In genomic region chr5:131221888-131222287, GRCh38 we compare ENCODE assay signal across 1 cellular context.
A peak's percentile ranks its signal among the peaks of the same experiment; 100 is the strongest.
TF ChIP-seq lines count a peak whose summit lies in the region.

No MANE protein-coding gene starts in this region.

TF ChIP-seq in HCT116, 20 proteins besides CTCF, POLR2A, EP300 and RAD21:
- TF ChIP-seq, protein P1, sequence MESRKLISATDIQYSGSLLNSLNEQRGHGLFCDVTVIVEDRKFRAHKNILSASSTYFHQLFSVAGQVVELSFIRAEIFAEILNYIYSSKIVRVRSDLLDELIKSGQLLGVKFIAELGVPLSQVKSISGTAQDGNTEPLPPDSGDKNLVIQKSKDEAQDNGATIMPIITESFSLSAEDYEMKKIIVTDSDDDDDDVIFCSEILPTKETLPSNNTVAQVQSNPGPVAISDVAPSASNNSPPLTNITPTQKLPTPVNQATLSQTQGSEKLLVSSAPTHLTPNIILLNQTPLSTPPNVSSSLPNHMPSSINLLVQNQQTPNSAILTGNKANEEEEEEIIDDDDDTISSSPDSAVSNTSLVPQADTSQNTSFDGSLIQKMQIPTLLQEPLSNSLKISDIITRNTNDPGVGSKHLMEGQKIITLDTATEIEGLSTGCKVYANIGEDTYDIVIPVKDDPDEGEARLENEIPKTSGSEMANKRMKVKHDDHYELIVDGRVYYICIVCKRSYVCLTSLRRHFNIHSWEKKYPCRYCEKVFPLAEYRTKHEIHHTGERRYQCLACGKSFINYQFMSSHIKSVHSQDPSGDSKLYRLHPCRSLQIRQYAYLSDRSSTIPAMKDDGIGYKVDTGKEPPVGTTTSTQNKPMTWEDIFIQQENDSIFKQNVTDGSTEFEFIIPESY (IDR thresholded peaks at IDR 0.05; ENCODE audit: extremely low read depth, insufficient replicate concordance, low read length): no peak
- TF ChIP-seq FOSL1 (IDR thresholded peaks at IDR 0.05; ENCODE audit: low read depth) (peak; percentile 38; the same call in 1 of the 2 replicates), SIN3A (IDR thresholded peaks at IDR 0.05; ENCODE audit: low read depth) (no peak), CBX3 (IDR thresholded peaks at IDR 0.05; ENCODE audit: low read depth) (no peak), JUND (IDR thresholded peaks at IDR 0.05) (no peak), EZH2phosphoT487 (IDR thresholded peaks at IDR 0.05; ENCODE audit: borderline replicate concordance) (no peak), ZNF274 (IDR thresholded peaks at IDR 0.05; ENCODE audit: low read depth, low read length) (no peak), MAX (IDR thresholded peaks at IDR 0.05) (no peak)
